31 cellular contexts compared by ENCODE assay signal in the genomic region with DNA sequence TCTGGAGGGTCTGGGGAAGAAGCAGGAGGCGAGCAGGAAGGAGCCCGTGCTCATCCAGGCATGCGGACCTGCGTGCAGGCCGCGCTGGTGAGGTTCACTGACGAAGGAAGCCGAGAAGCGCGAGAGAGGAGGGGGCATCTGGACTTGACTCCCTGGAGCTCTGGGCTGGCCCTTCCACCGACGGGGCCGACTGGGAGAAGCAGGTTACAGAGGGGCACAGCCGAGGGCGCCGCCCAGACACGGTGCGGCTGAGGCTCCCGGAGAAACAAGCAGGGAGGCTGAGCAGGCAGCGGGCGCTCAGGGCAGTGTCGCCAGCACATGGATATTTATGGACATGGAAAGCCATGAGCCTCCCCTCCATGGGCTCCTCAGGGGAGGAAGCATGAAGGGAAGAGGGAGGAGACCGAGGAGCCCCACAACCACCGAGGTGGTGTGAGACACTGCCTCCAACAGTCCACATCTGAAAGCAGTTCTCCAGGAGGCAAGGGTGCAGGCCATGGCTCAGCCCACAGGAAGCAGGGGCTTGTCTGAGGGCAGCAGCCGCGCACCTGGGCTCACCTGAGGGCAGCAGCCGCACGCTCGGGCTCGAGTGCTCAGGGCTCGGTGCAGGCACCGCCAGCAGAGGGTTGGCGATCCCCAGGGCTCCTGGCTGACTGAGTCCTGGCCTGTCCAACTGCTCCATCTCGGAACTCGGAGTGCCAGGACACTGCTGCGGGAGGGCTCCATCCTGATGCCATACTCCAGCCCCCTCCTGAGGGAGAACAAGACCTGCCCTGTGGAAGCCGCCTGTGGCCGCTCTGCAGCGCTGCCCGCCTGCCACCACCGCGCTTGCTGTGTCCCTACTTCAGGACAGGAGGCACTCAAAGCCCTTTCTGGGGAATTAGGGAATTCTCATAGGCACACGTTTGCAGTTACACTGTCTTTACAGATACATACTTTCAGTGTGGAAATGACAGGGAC. TPM values are rescaled to one million over a fixed set of nuclear protein-coding genes. Genes with fewer than 3 reads are reported as not detected.
DNase-seq lines count a peak whose midpoint lies in the region; ATAC-seq, FAIRE-seq and TF ChIP-seq lines count a peak whose summit lies in the region.
"Had no signal": no experiment of that assay in that cellular context is flagged by ENCODE, and none has a peak within 500 bp of the region (broad histone marks: within the 10 kb centered on the region; RNA-seq: fewer than 3 reads in every experiment).

No MANE protein-coding gene starts in this region.

- no TSS peak for BruUV-seq in MCF 10A (replicated peaks; lab: Mats Ljungman, UMichigan)

- peak; percentile 30 for ATAC-seq in naive thymus-derived CD4-positive, alpha-beta T cell
- ATAC-seq: body of pancreas; left ventricle myocardium superior; stimulated activated memory B cell treated with anti-CD40 and anti-IgM and Interleukin-4, amounts not matched to agents 10 μg/mL and 1 μg/mL and 100 μg/mL, for 72 hours had no signal

- H3K36me3 Mint-ChIP-seq in CD14-positive monocyte (peaks cover 83 to 99% of the 10 kb centered on the region in 2 donors), MCF 10A (ENCODE audit: insufficient read depth, unreplicated experiment) (peaks cover 97% of the 10 kb centered on the region), mesothelial cell of epicardium (peaks cover 43% of the 10 kb centered on the region)
- H3K36me3 Mint-ChIP-seq in naive thymus-derived CD4-positive, alpha-beta T cell: peaks cover 7 to 59% (median 19%) of the 10 kb centered on the region in 5 donors

- 0 out of 2 replicates have a peak, but pooled peaks have one; percentile 10 for TF ChIP-seq POLR2A in GM12891 (IDR thresholded peaks at IDR 0.05; ENCODE audit: low read depth, low read length)

- FAIRE-seq in GM12891 (lab: Jason Lieb, UNC): no peak
- FAIRE-seq: endometrium, frontal cortex, H54, keratinocyte, RCC 7860 had no signal

- no peaks in the 10 kb centered on the region for H3K4me1 Mint-ChIP-seq in CD14-positive monocyte
- peaks cover 0 to 6% (median 0%) of the 10 kb centered on the region in 7 donors for H3K4me1 Mint-ChIP-seq in naive thymus-derived CD4-positive, alpha-beta T cell
- no peaks in the 10 kb centered on the region for H3K4me1 Mint-ChIP-seq in MCF 10A (ENCODE audit: insufficient read depth, unreplicated experiment)
- H3K4me1 Mint-ChIP-seq in mesothelial cell of epicardium: no peaks in the 10 kb centered on the region
- H3K4me1 Mint-ChIP-seq: activated CD4-positive, alpha-beta T cell treated with anti-CD3 and anti-CD28 coated beads, Interleukin-2, amount 10 ng/mL, durations not matched to agents 24 days and 14 days; central memory CD8-positive, alpha-beta T cell; naive thymus-derived CD8-positive, alpha-beta T cell; stimulated activated memory B cell treated with anti-CD40 and anti-IgM and Interleukin-4, amounts not matched to agents 10 μg/mL and 1 μg/mL and 100 μg/mL, for 72 hours had no signal

- H3K4me3 Mint-ChIP-seq in CD14-positive monocyte (no peak overlapping the region), MCF 10A (ENCODE audit: unreplicated experiment) (no peak overlapping the region), mesothelial cell of epicardium (no peak overlapping the region)
- H3K4me3 Mint-ChIP-seq in naive thymus-derived CD4-positive, alpha-beta T cell: no peak overlapping the region
- H3K4me3 Mint-ChIP-seq: activated CD4-positive, alpha-beta T cell treated with anti-CD3 and anti-CD28 coated beads, Interleukin-2, amount 10 ng/mL, durations not matched to agents 24 days and 14 days; activated T-cell treated with anti-CD3 and anti-CD28 coated beads, Interleukin-2, amount 50 U/mL, for 72 hours; central memory CD8-positive, alpha-beta T cell; naive thymus-derived CD8-positive, alpha-beta T cell; stimulated activated memory B cell treated with anti-CD40 and anti-IgM and Interleukin-4, amounts not matched to agents 10 μg/mL and 1 μg/mL and 100 μg/mL, for 72 hours had no signal

- no peak overlapping the region for H3K4me3 ChIP-seq in naive thymus-derived CD4-positive, alpha-beta T cell (ENCODE audit: low read length)
- no peak overlapping the region for H3K4me3 ChIP-seq in ascending aorta
- H3K4me3 ChIP-seq: adrenal gland, body of pancreas, heart right ventricle, SJSA1, transverse colon had no signal

- no peak overlapping the region for H3K27ac ChIP-seq in naive thymus-derived CD4-positive, alpha-beta T cell (ENCODE audit: low read depth, low read length)
- H3K27ac ChIP-seq in ascending aorta: no peak overlapping the region
- H3K27ac ChIP-seq: adrenal gland, body of pancreas, heart right ventricle, SJSA1, transverse colon had no signal

- intact Hi-C loops in CD14-positive monocyte (cut with micrococcal nuclease): no loop called here
- intact Hi-C loops in naive thymus-derived CD4-positive, alpha-beta T cell (cut with micrococcal nuclease): no loop called here
- intact Hi-C loops in MCF 10A (cut with micrococcal nuclease): no loop called here
- intact Hi-C loops in ascending aorta (cut with DNase I): no loop called here

- H3K27me3 Mint-ChIP-seq in CD14-positive monocyte (ENCODE audit: low read depth in 3 of 3) (peaks cover 0 to 1% (median 0%) of the 10 kb centered on the region in 3 donors), MCF 10A (ENCODE audit: insufficient read depth, unreplicated experiment) (no peaks in the 10 kb centered on the region), mesothelial cell of epicardium (ENCODE audit: low read depth) (no peaks in the 10 kb centered on the region)
- H3K27me3 Mint-ChIP-seq in naive thymus-derived CD4-positive, alpha-beta T cell: no peaks in the 10 kb centered on the region
- H3K27me3 Mint-ChIP-seq: activated CD4-positive, alpha-beta T cell treated with anti-CD3 and anti-CD28 coated beads, Interleukin-2, amount 10 ng/mL, durations not matched to agents 24 days and 14 days; central memory CD8-positive, alpha-beta T cell; naive thymus-derived CD8-positive, alpha-beta T cell; stimulated activated memory B cell treated with anti-CD40 and anti-IgM and Interleukin-4, amounts not matched to agents 10 μg/mL and 1 μg/mL and 100 μg/mL, for 72 hours had no signal

- H3K4me1 ChIP-seq in naive thymus-derived CD4-positive, alpha-beta T cell (ENCODE audit: control insufficient read depth in 2 of 2, insufficient read depth in 2 of 2, low read length in 2 of 2): no peaks in the 10 kb centered on the region
- H3K4me1 ChIP-seq in ascending aorta: no peaks in the 10 kb centered on the region
- H3K4me1 ChIP-seq: adrenal gland, body of pancreas, heart right ventricle, SJSA1, transverse colon had no signal

- H3K9me3 Mint-ChIP-seq in CD14-positive monocyte: peaks cover 0 to 2% (median 0%) of the 10 kb centered on the region in 7 donors
- H3K9me3 Mint-ChIP-seq in naive thymus-derived CD4-positive, alpha-beta T cell: peaks cover 0 to 2% (median 0%) of the 10 kb centered on the region in 11 donors
- no peaks in the 10 kb centered on the region for H3K9me3 Mint-ChIP-seq in MCF 10A (ENCODE audit: unreplicated experiment)
- H3K9me3 Mint-ChIP-seq in mesothelial cell of epicardium: no peaks in the 10 kb centered on the region
- H3K9me3 Mint-ChIP-seq: activated CD4-positive, alpha-beta T cell treated with anti-CD3 and anti-CD28 coated beads, Interleukin-2, amount 10 ng/mL, durations not matched to agents 24 days and 14 days; activated T-cell treated with anti-CD3 and anti-CD28 coated beads, Interleukin-2, amount 50 U/mL, for 72 hours; central memory CD8-positive, alpha-beta T cell; naive thymus-derived CD8-positive, alpha-beta T cell; stimulated activated memory B cell treated with anti-CD40 and anti-IgM and Interleukin-4, amounts not matched to agents 10 μg/mL and 1 μg/mL and 100 μg/mL, for 72 hours had no signal

- no peak for DNase-seq in CD14-positive monocyte (ENCODE audit: low spot score)
- no peak for DNase-seq in GM12891 (ENCODE audit: insufficient read length, low spot score)
- peak; percentile 8 for DNase-seq in cerebellar cortex (ENCODE audit: low spot score)
- DNase-seq in naive thymus-derived CD4-positive, alpha-beta T cell: no peak
- no peak for DNase-seq in MCF 10A (ENCODE audit: unreplicated experiment)
- no peak for DNase-seq in mesothelial cell of epicardium (ENCODE audit: low spot score in 2 of 2, unreplicated experiment in 2 of 2)
- no peak for DNase-seq in ascending aorta (ENCODE audit: low spot score in 2 of 2)
- DNase-seq: activated CD4-positive, alpha-beta T cell treated with anti-CD3 and anti-CD28 coated beads, Interleukin-2, amount 10 ng/mL, durations not matched to agents 24 days and 14 days; activated T-cell treated with anti-CD3 and anti-CD28 coated beads, Interleukin-2, amount 50 U/mL, for 72 hours; adrenal gland; body of pancreas; C1 segment of cervical spinal cord; dermis blood vessel endothelial cell; DMS79; GF-D8; heart right ventricle; Karpas-422; left ventricle myocardium superior; naive thymus-derived CD8-positive, alpha-beta T cell; NCI-H1436; NCI-H226; NCI-H526 treated with DMSO at 0.1 percent for 48 hours; transverse colon had no signal

- CTCF ChIA-PET in naive thymus-derived CD4-positive, alpha-beta T cell (lab: Charles Lee): no interaction called here
- CTCF ChIA-PET in MCF 10A (lab: Yijun Ruan, JAX): no interaction called here

- POLR2A ChIA-PET in naive thymus-derived CD4-positive, alpha-beta T cell (lab: Charles Lee): no interaction called here
- POLR2A ChIA-PET in MCF 10A (lab: Yijun Ruan, JAX): no interaction called here

- H3K27me3 ChIP-seq in naive thymus-derived CD4-positive, alpha-beta T cell (ENCODE audit: control insufficient read depth in 2 of 2, insufficient read depth in 2 of 2, low read length in 2 of 2): no peaks in the 10 kb centered on the region
- no peaks in the 10 kb centered on the region for H3K27me3 ChIP-seq in ascending aorta
- H3K27me3 ChIP-seq: adrenal gland, body of pancreas, heart right ventricle, SJSA1, transverse colon had no signal

- H3K36me3 ChIP-seq in naive thymus-derived CD4-positive, alpha-beta T cell (ENCODE audit: control insufficient read depth in 2 of 3, insufficient read depth in 3 of 3, low read length in 3 of 3): peaks cover 21 to 88% (median 35%) of the 10 kb centered on the region in 3 experiments
- peaks cover 84 to 100% of the 10 kb centered on the region in 2 donors for H3K36me3 ChIP-seq in ascending aorta

- H3K27ac Mint-ChIP-seq in CD14-positive monocyte: peak overlapping the region in 5 of 7 donors; percentile 14 to 71 (median 53)
- peak overlapping the region in 2 of 9 donors; percentile 52 to 71 for H3K27ac Mint-ChIP-seq in naive thymus-derived CD4-positive, alpha-beta T cell
- no peak overlapping the region for H3K27ac Mint-ChIP-seq in MCF 10A (ENCODE audit: low read depth, unreplicated experiment)
- no peak overlapping the region for H3K27ac Mint-ChIP-seq in mesothelial cell of epicardium
- H3K27ac Mint-ChIP-seq: activated CD4-positive, alpha-beta T cell treated with anti-CD3 and anti-CD28 coated beads, Interleukin-2, amount 10 ng/mL, durations not matched to agents 24 days and 14 days; activated T-cell treated with anti-CD3 and anti-CD28 coated beads, Interleukin-2, amount 50 U/mL, for 72 hours; stimulated activated memory B cell treated with anti-CD40 and anti-IgM and Interleukin-4, amounts not matched to agents 10 μg/mL and 1 μg/mL and 100 μg/mL, for 72 hours had no signal

- H3K9me3 ChIP-seq in naive thymus-derived CD4-positive, alpha-beta T cell (ENCODE audit: control insufficient read depth in 2 of 3, low read length in 3 of 3): no peaks in the 10 kb centered on the region
- no peaks in the 10 kb centered on the region for H3K9me3 ChIP-seq in ascending aorta
- H3K9me3 ChIP-seq: adrenal gland, body of pancreas, heart right ventricle, SJSA1, transverse colon had no signal

- TF ChIP-seq CTCF in CD14-positive monocyte (IDR thresholded peaks at IDR 0.05) (no peak), MCF 10A (IDR thresholded peaks at IDR 0.05; ENCODE audit: unreplicated experiment) (no peak), mesothelial cell of epicardium (IDR thresholded peaks at IDR 0.05; ENCODE audit: unreplicated experiment) (no peak), ascending aorta (IDR thresholded peaks at IDR 0.05) (no peak)

RNA-seq across cellular contexts. Expression of gene INPP5E, which starts 15.7 kb away (rescaled TPM):
- polyA plus RNA-seq in CD14-positive monocyte: 1 to 10 TPM; 1.0 TPM
- polyA plus RNA-seq in GM12891 (2012; ENCODE audit: low read depth, missing spikeins): 6.6 TPM
- total RNA-seq in naive thymus-derived CD4-positive, alpha-beta T cell: 10 to 100 TPM; 15.7 to 23.8 (median 22.6) TPM
- polyA plus RNA-seq in naive thymus-derived CD4-positive, alpha-beta T cell: 1 to 10 TPM; 2.3 to 4.3 TPM
- total RNA-seq in MCF 10A (2022): 16.3 and 17.4 TPM in 2 replicates
- 22.1 to 24.6 TPM (median 23.3 TPM) in 3 replicates for total RNA-seq in mesothelial cell of epicardium
- 20.2 TPM for total RNA-seq in ascending aorta

RNA-seq across cellular contexts. Expression of gene SEC16A, which starts 27.5 kb away (rescaled TPM):
- 10 to 100 TPM; 11.1 to 19.1 TPM for polyA plus RNA-seq in CD14-positive monocyte
- 31.0 TPM for polyA plus RNA-seq in GM12891 (2012; ENCODE audit: low read depth, missing spikeins)
- 10 to 100 TPM; 79.8 to 88.5 (median 86.1) TPM for total RNA-seq in naive thymus-derived CD4-positive, alpha-beta T cell
- 10 to 100 TPM; 25.4 to 42.9 TPM for polyA plus RNA-seq in naive thymus-derived CD4-positive, alpha-beta T cell
- total RNA-seq in MCF 10A (2022) (85.8 and 88.8 TPM in 2 replicates), mesothelial cell of epicardium (89.9 to 92.2 TPM (median 90.2 TPM) in 3 replicates), ascending aorta (66.1 TPM)

RNA-seq across cellular contexts. Expression of gene PMPCA, which starts 44.9 kb away (rescaled TPM):
- polyA plus RNA-seq in CD14-positive monocyte: 10 to 100 TPM; 23.1 to 24.9 TPM
- polyA plus RNA-seq in GM12891 (2012; ENCODE audit: low read depth, missing spikeins): 111 TPM
- 10 to 100 TPM; 60.5 to 86.3 (median 71.6) TPM for total RNA-seq in naive thymus-derived CD4-positive, alpha-beta T cell
- 10 to 100 TPM; 32.2 to 47.9 TPM for polyA plus RNA-seq in naive thymus-derived CD4-positive, alpha-beta T cell
- total RNA-seq in MCF 10A (2022): 66.0 and 66.3 TPM in 2 replicates
- total RNA-seq in mesothelial cell of epicardium: 72.2 to 74.6 TPM (median 72.7 TPM) in 3 replicates
- 69.1 TPM for total RNA-seq in ascending aorta

RNA-seq across cellular contexts. Expression of gene ENTR1, which starts 44.9 kb away (rescaled TPM):
- 1 to 10 TPM; 3.3 to 9.6 TPM for polyA plus RNA-seq in CD14-positive monocyte
- 33.7 TPM for polyA plus RNA-seq in GM12891 (2012; ENCODE audit: low read depth, missing spikeins)
- 10 to 100 TPM; 56.3 to 89.0 (median 66.6) TPM for total RNA-seq in naive thymus-derived CD4-positive, alpha-beta T cell
- polyA plus RNA-seq in naive thymus-derived CD4-positive, alpha-beta T cell: 10 to 100 TPM in 1 of 2 donors, 1 to 10 TPM in 1; 9.2 to 14.4 TPM
- total RNA-seq in MCF 10A (2022) (58.9 and 82.2 TPM in 2 replicates), mesothelial cell of epicardium (67.3 to 72.1 TPM (median 71.9 TPM) in 3 replicates), ascending aorta (27.7 TPM)

RNA-seq across cellular contexts. Expression of gene SNAPC4, which starts 55.4 kb away (rescaled TPM):
- 1 to 10 TPM in 1 of 2 donors, under 1 TPM in 1; 0.59 to 1.2 TPM for polyA plus RNA-seq in CD14-positive monocyte
- polyA plus RNA-seq in GM12891 (2012; ENCODE audit: low read depth, missing spikeins): 9.8 TPM
- total RNA-seq in naive thymus-derived CD4-positive, alpha-beta T cell: 10 to 100 TPM; 10.0 to 16.3 (median 12.8) TPM
- polyA plus RNA-seq in naive thymus-derived CD4-positive, alpha-beta T cell: 1 to 10 TPM; 1.2 to 2.7 TPM
- 9.6 and 9.9 TPM in 2 replicates for total RNA-seq in MCF 10A (2022)
- 18.2 to 19.3 TPM (median 18.2 TPM) in 3 replicates for total RNA-seq in mesothelial cell of epicardium
- total RNA-seq in ascending aorta: 9.4 TPM

Comparison
In these comparisons a context has a peak if more than half of its experiments do, and no peak if none do; other contexts are left out.
1. H3K27ac Mint-ChIP-seq: peak in CD14-positive monocyte (5 of 7); none in MCF 10A (single experiment) and mesothelial cell of epicardium (single experiment).